ENCODE assay signal across 8 cellular contexts in the genomic region with DNA sequence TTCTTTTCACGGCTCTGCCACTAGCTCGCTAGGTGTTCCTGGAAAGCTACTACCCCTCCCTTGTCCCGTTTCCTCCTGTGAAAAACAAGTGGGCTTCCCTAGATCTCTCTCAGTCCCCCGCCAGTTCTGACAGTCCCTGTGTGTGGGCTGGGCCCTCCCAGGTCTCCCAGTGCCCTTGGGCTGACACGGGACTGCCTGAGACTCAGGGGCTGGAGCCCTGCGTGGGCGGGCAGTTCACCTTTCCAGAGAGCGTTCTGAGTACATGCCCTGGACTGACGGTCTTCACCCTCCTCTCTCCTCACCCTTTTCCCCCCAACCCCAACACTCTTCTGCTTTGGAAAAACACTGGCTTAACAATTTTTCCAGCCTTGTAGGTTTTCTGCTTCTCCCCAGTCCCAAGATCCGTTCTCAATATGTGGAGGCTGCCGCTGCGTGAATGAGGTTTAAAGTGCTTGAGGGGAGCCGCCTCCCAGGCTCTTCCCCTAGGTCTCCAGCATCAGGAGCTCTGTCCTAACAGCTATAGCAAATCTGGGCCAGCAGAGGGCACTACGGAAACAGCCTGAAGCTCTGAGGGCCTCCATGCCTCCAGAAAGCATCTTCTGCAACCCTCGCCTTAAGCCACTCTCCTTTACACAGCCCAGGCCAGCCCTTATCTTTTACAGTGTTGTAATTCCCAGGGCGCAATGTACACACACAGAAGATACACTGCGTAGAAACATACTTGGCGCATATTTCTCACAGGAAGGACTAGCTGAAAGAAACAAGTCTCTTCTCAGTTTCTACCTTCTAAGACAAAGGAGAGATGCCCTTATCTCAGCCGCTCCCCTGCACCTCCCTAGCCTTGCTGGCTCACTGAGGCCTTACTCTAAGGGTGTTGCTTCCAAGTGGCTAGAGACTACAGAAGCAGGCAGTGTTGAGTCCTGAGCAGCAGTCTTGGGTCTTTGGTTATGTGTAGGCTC. TPM values are rescaled to one million over a fixed set of nuclear protein-coding genes. Genes with fewer than 3 reads are reported as not detected.
DNase-seq lines count a peak whose midpoint lies in the region; ATAC-seq and TF ChIP-seq lines count a peak whose summit lies in the region.

No MANE protein-coding gene starts in this region.

- H3K4me1 ChIP-seq in Karpas-422 (ENCODE audit: low read length): no peaks in the 10 kb centered on the region
- no peaks in the 10 kb centered on the region for H3K4me1 ChIP-seq in osteoblast (ENCODE audit: insufficient read depth, low read length)

- H3K79me2 ChIP-seq in Karpas-422 (ENCODE audit: low read length) (no peaks in the 10 kb centered on the region), osteoblast (ENCODE audit: insufficient read depth, low read length) (no peaks in the 10 kb centered on the region)

- DNase-seq in EL: peak; percentile 44
- peak; percentile 88 for DNase-seq in Karpas-422
- DNase-seq in T-helper 2 cell: peak in 3 of 5 experiments; percentile 22 to 32 (median 29)
- DNase-seq in chondrocyte (ENCODE audit: low spot score): no peak
- peak; percentile 77 for DNase-seq in osteoblast (ENCODE audit: insufficient read length, low spot score, missing footprints)
- DNase-seq in anterior cingulate cortex (lab: John Stamatoyannopoulos, UW): no peak

- no peaks in the 10 kb centered on the region for H3K36me3 ChIP-seq in Karpas-422 (ENCODE audit: insufficient read depth, low read length)
- H3K36me3 ChIP-seq in osteoblast (ENCODE audit: insufficient read depth, low read length): no peaks in the 10 kb centered on the region

- TF ChIP-seq CTCF in chondrocyte (IDR thresholded peaks at IDR 0.05): peak; percentile 67
- TF ChIP-seq CTCF in osteoblast (IDR thresholded peaks at IDR 0.05; ENCODE audit: extremely low read depth, low read depth, low read length): peak; percentile 68

- H3K9me2 ChIP-seq in Karpas-422 (replicated peaks; ENCODE audit: insufficient read depth, low read length): no peaks in the 10 kb centered on the region

- no peak overlapping the region for H3K4me3 ChIP-seq in Karpas-422 (ENCODE audit: low read length)
- H3K4me3 ChIP-seq in osteoblast (ENCODE audit: insufficient read depth, low read length): no peak overlapping the region

- ATAC-seq in GM21619 (IDR thresholded peaks at IDR 0.05; ENCODE audit: unreplicated experiment): peak; percentile 82
- no peak for ATAC-seq in HG02970 (IDR thresholded peaks at IDR 0.05; ENCODE audit: low FRiP score, unreplicated experiment)

- H3K9me3 Mint-ChIP-seq in chondrocyte (ENCODE audit: low read depth): no peaks in the 10 kb centered on the region

- no peak overlapping the region for H3K27ac ChIP-seq in Karpas-422 (ENCODE audit: low read length)
- no peak overlapping the region for H3K27ac ChIP-seq in osteoblast (ENCODE audit: low read depth, low read length)

- H3K4me2 ChIP-seq in Karpas-422 (ENCODE audit: low read depth, low read length, poor library complexity, severe bottlenecking): no peak overlapping the region
- H3K4me2 ChIP-seq in osteoblast (ENCODE audit: insufficient read depth, low read length): no peak overlapping the region

- peaks cover 18% of the 10 kb centered on the region for H3K27me3 Mint-ChIP-seq in chondrocyte (ENCODE audit: low read depth)

- no peaks in the 10 kb centered on the region for H3K9me3 ChIP-seq in Karpas-422 (ENCODE audit: low read length)
- no peaks in the 10 kb centered on the region for H3K9me3 ChIP-seq in osteoblast (ENCODE audit: low read depth, low read length)

- no peak overlapping the region for H3K4me3 Mint-ChIP-seq in chondrocyte (ENCODE audit: unreplicated experiment)

- H3K36me3 Mint-ChIP-seq in chondrocyte (ENCODE audit: low read depth): no peaks in the 10 kb centered on the region

- H3K27me3 ChIP-seq in Karpas-422 (ENCODE audit: low read length) (no peaks in the 10 kb centered on the region), osteoblast (ENCODE audit: insufficient read depth, low read length) (peaks cover 7% of the 10 kb centered on the region)

- H3K9ac ChIP-seq in Karpas-422 (ENCODE audit: low read length): no peak overlapping the region

- no peak overlapping the region for H3K27ac Mint-ChIP-seq in chondrocyte (ENCODE audit: unreplicated experiment)

- H2AFZ ChIP-seq in Karpas-422 (ENCODE audit: low read length): no peak overlapping the region
- no peak overlapping the region for H2AFZ ChIP-seq in osteoblast (ENCODE audit: low read length)

- no peaks in the 10 kb centered on the region for H4K20me1 ChIP-seq in Karpas-422 (ENCODE audit: insufficient read depth, low read depth, low read length)
- H4K20me1 ChIP-seq in osteoblast (ENCODE audit: insufficient read depth, low read length): no peaks in the 10 kb centered on the region

- no peaks in the 10 kb centered on the region for H3K4me1 Mint-ChIP-seq in chondrocyte (ENCODE audit: low read depth)

RNA-seq across cellular contexts. Expression of gene DCD, which starts 10.4 kb away (rescaled TPM):
- total RNA-seq in Karpas-422 (2014; rRNA removed; shearing (Covaris generic); ENCODE audit: low replicate concordance): not detected in 2 replicates
- total RNA-seq in chondrocyte: not detected in 3 replicates
- total RNA-seq in osteoblast: not detected in 2 replicates

RNA-seq across cellular contexts. Expression of gene LACRT, which starts 23.9 kb away (rescaled TPM):
- total RNA-seq in Karpas-422 (2014; rRNA removed; shearing (Covaris generic); ENCODE audit: low replicate concordance): not detected in 2 replicates
- not detected in 3 replicates for total RNA-seq in chondrocyte
- not detected in 2 replicates for total RNA-seq in osteoblast

Comparison
In these comparisons a context has a peak if more than half of its experiments do, and no peak if none do; other contexts are left out.
1. DNase-seq: peak in EL (single experiment), Karpas-422 (single experiment), T-helper 2 cell (3 of 5) and osteoblast (single experiment); none in chondrocyte (single experiment) and anterior cingulate cortex (0 of 58).